29 cellular contexts compared by ENCODE assay signal in genomic region chr1:97712980-97713379, GRCh38.
"Had no signal": no experiment of that assay in that cellular context is flagged by ENCODE, and none has a peak within 500 bp of the region (broad histone marks: within the 10 kb centered on the region; RNA-seq: fewer than 3 reads in every experiment).

No MANE protein-coding gene starts in this region.

- H3K4me1 Mint-ChIP-seq: stimulated activated effector memory CD8-positive, alpha-beta T cell treated with anti-CD3 and anti-CD28 coated beads, Interleukin-12 subunit alpha, Interleukin-12 subunit beta, amount 100 ng/mL, for 72 hours; stimulated activated memory B cell treated with anti-CD40 and anti-IgM and Interleukin-4, amounts not matched to agents 10 μg/mL and 1 μg/mL and 100 μg/mL, for 72 hours; stimulated activated naive B cell treated with anti-CD40 and anti-IgM and Interleukin-4, amounts not matched to agents 10 μg/mL and 1 μg/mL and 100 μg/mL, for 72 hours; stimulated activated naive CD8-positive, alpha-beta T cell treated with anti-CD3 and anti-CD28 coated beads, Interleukin-15, amount 100 ng/mL, for 72 hours had no signal

- H3K9me3 ChIP-seq: stomach, suprapubic skin, testis, thoracic aorta, thyroid gland, tibial artery, tibial nerve, transverse colon, upper lobe of left lung, upper lobe of right lung, uterus, vagina had no signal

- H3K27me3 Mint-ChIP-seq: stimulated activated memory B cell treated with anti-CD40 and anti-IgM and Interleukin-4, amounts not matched to agents 10 μg/mL and 1 μg/mL and 100 μg/mL, for 72 hours; stimulated activated naive B cell treated with anti-CD40 and anti-IgM and Interleukin-4, amounts not matched to agents 10 μg/mL and 1 μg/mL and 100 μg/mL, for 72 hours; stimulated activated naive CD8-positive, alpha-beta T cell treated with anti-CD3 and anti-CD28 coated beads, Interleukin-15, amount 100 ng/mL, for 72 hours; stimulated activated naive CD8-positive, alpha-beta T cell treated with anti-CD3 and anti-CD28 coated beads, Interleukin-15, Interleukin-2, amounts not matched to agents 100 ng/mL and 50 ng/mL, for 24 hours; type B pancreatic cell had no signal

- FAIRE-seq: urothelium cell line had no signal

- DNase-seq: stimulated activated CD4-positive, alpha-beta T cell treated with anti-CD3 and anti-CD28 coated beads, Interleukin-2, amount 100 ng/mL, for 48 hours; stimulated activated CD4-positive, alpha-beta T cell treated with anti-CD3 and anti-CD28 coated beads, Interleukin-4, amount 100 ng/mL, for 1 hour; stimulated activated CD4-positive, alpha-beta T cell treated with anti-CD3 and anti-CD28 coated beads, Interleukin-4, amount 100 ng/mL, for 24 hours; stimulated activated CD4-positive, alpha-beta T cell treated with anti-CD3 and anti-CD28 coated beads, Interleukin-4, amount 100 ng/mL, for 4 hours; stimulated activated CD8-positive, alpha-beta memory T cell treated with anti-CD3 and anti-CD28 coated beads, Interleukin-4, amount 100 ng/mL, for 48 hours; stimulated activated naive B cell treated with anti-CD40 and anti-IgM and Interleukin-4, amounts not matched to agents 10 μg/mL and 1 μg/mL and 100 μg/mL, for 72 hours; stimulated activated naive CD4-positive, alpha-beta T cell; stimulated activated naive CD4-positive, alpha-beta T cell treated with Interleukin-2 at 50 U/mL for 16 hours; stimulated activated naive CD8-positive, alpha-beta T cell treated with anti-CD3 and anti-CD28 coated beads, Interleukin-15, amount 100 ng/mL, for 72 hours; stimulated activated naive CD8-positive, alpha-beta T cell treated with anti-CD3 and anti-CD28 coated beads, Interleukin-15, Interleukin-2, amounts not matched to agents 100 U/mL and 50 U/mL, for 24 hours; stomach; substantia nigra; testis; thyroid gland; tibial artery; transverse colon; trophoblast cell; upper lobe of left lung; upper lobe of right lung; uterus had no signal

- H3K27ac Mint-ChIP-seq: stimulated activated effector memory CD8-positive, alpha-beta T cell treated with anti-CD3 and anti-CD28 coated beads, Interleukin-12 subunit alpha, Interleukin-12 subunit beta, amount 100 ng/mL, for 72 hours; stimulated activated memory B cell treated with anti-CD40 and anti-IgM and Interleukin-4, amounts not matched to agents 10 μg/mL and 1 μg/mL and 100 μg/mL, for 72 hours; stimulated activated naive B cell treated with anti-CD40 and anti-IgM and Interleukin-4, amounts not matched to agents 10 μg/mL and 1 μg/mL and 100 μg/mL, for 72 hours; stimulated activated naive CD8-positive, alpha-beta T cell treated with anti-CD3 and anti-CD28 coated beads, Interleukin-15, amount 100 ng/mL, for 72 hours; stimulated activated naive CD8-positive, alpha-beta T cell treated with anti-CD3 and anti-CD28 coated beads, Interleukin-15, Interleukin-2, amounts not matched to agents 100 ng/mL and 50 ng/mL, for 24 hours; type B pancreatic cell had no signal

- H3K36me3 Mint-ChIP-seq: type B pancreatic cell had no signal

- H3K27me3 ChIP-seq: stomach, suprapubic skin, testis, thyroid gland, tibial artery, tibial nerve, transverse colon, upper lobe of left lung, upper lobe of right lung, uterus, vagina had no signal

- H3K4me3 ChIP-seq: stomach, suprapubic skin, testis, thoracic aorta, thyroid gland, tibial artery, tibial nerve, transverse colon, upper lobe of left lung, upper lobe of right lung, uterus, vagina had no signal

- ATAC-seq: stimulated activated effector memory CD8-positive, alpha-beta T cell treated with anti-CD3 and anti-CD28 coated beads, Interleukin-12 subunit alpha, Interleukin-12 subunit beta, amount 100 ng/mL, for 72 hours; stimulated activated memory B cell treated with anti-CD40 and anti-IgM and Interleukin-4, amounts not matched to agents 10 μg/mL and 1 μg/mL and 100 μg/mL, for 72 hours; stimulated activated naive B cell treated with anti-CD40 and anti-IgM and Interleukin-4, amounts not matched to agents 10 μg/mL and 1 μg/mL and 100 μg/mL, for 72 hours; stimulated activated naive CD8-positive, alpha-beta T cell treated with anti-CD3 and anti-CD28 coated beads, Interleukin-15, amount 100 ng/mL, for 72 hours; stimulated activated naive CD8-positive, alpha-beta T cell treated with anti-CD3 and anti-CD28 coated beads, Interleukin-15, Interleukin-2, amounts not matched to agents 100 U/mL and 50 U/mL, for 24 hours; upper lobe of right lung had no signal

- H3K36me3 ChIP-seq: stomach, suprapubic skin, thoracic aorta, thyroid gland, tibial artery, tibial nerve, transverse colon, vagina had no signal

- H3K4me3 Mint-ChIP-seq: stimulated activated effector memory CD8-positive, alpha-beta T cell treated with anti-CD3 and anti-CD28 coated beads, Interleukin-12 subunit alpha, Interleukin-12 subunit beta, amount 100 ng/mL, for 72 hours; stimulated activated memory B cell treated with anti-CD40 and anti-IgM and Interleukin-4, amounts not matched to agents 10 μg/mL and 1 μg/mL and 100 μg/mL, for 72 hours; stimulated activated naive B cell treated with anti-CD40 and anti-IgM and Interleukin-4, amounts not matched to agents 10 μg/mL and 1 μg/mL and 100 μg/mL, for 72 hours; stimulated activated naive CD8-positive, alpha-beta T cell treated with anti-CD3 and anti-CD28 coated beads, Interleukin-15, amount 100 ng/mL, for 72 hours; stimulated activated naive CD8-positive, alpha-beta T cell treated with anti-CD3 and anti-CD28 coated beads, Interleukin-15, Interleukin-2, amounts not matched to agents 100 ng/mL and 50 ng/mL, for 24 hours; type B pancreatic cell had no signal

- H3K27ac ChIP-seq: stomach, suprapubic skin, testis, thoracic aorta, thyroid gland, tibial artery, tibial nerve, transverse colon, upper lobe of left lung, upper lobe of right lung, uterus, vagina had no signal

- H3K9me3 Mint-ChIP-seq: stimulated activated effector memory CD8-positive, alpha-beta T cell treated with anti-CD3 and anti-CD28 coated beads, Interleukin-12 subunit alpha, Interleukin-12 subunit beta, amount 100 ng/mL, for 72 hours; stimulated activated naive CD8-positive, alpha-beta T cell treated with anti-CD3 and anti-CD28 coated beads, Interleukin-15, amount 100 ng/mL, for 72 hours had no signal

- H3K4me1 ChIP-seq: stomach, suprapubic skin, testis, thyroid gland, tibial artery, tibial nerve, transverse colon, upper lobe of left lung, upper lobe of right lung, uterus, vagina had no signal
